In genomic region chr5:105639068-105639467, GRCh38 we compare ENCODE assay signal across 26 cellular contexts.
A peak's percentile ranks its signal among the peaks of the same experiment; 100 is the strongest.
DNase-seq lines count a peak whose midpoint lies in the region; ATAC-seq and TF ChIP-seq lines count a peak whose summit lies in the region.
"Had no signal": no experiment of that assay in that cellular context is flagged by ENCODE, and none has a peak within 500 bp of the region (broad histone marks: within the 10 kb centered on the region; RNA-seq: fewer than 3 reads in every experiment).

No MANE protein-coding gene starts in this region.

- intact Hi-C loops in colonic mucosa (cut with DNase I): no loop called here

- no peak overlapping the region for H3K27ac ChIP-seq in colonic mucosa
- H3K27ac ChIP-seq: C4-2B, neutrophil, prostate gland, stomach, tibial nerve, WERI-Rb-1 had no signal

- peaks cover 1% of the 10 kb centered on the region for H3K27me3 Mint-ChIP-seq in glutamatergic neuron (ENCODE audit: unreplicated experiment)
- H3K27me3 Mint-ChIP-seq: activated naive CD8-positive, alpha-beta T cell treated with anti-CD3 and anti-CD28 coated beads, Interleukin-2, amount 10 ng/mL, durations not matched to agents 7 days and 5 days had no signal

- H3K4me3 ChIP-seq in H7 (ENCODE audit: insufficient read depth, low read depth, low read length) (no peak overlapping the region), NT2/D1 (ENCODE audit: insufficient read length, low read depth) (no peak overlapping the region), colonic mucosa (no peak overlapping the region)
- H3K4me3 ChIP-seq: mucosa of descending colon, prostate gland, stomach, tibial nerve had no signal

- H3K27me3 ChIP-seq in H7 (ENCODE audit: control insufficient read depth, insufficient read depth, low read length) (no peaks in the 10 kb centered on the region), NT2/D1 (ENCODE audit: insufficient read depth, insufficient read length) (no peaks in the 10 kb centered on the region), colonic mucosa (no peaks in the 10 kb centered on the region)
- H3K27me3 ChIP-seq: neutrophil, stomach, tibial nerve had no signal

- DNase-seq in H7 (peak; percentile 36), NT2/D1 (ENCODE audit: low read depth, low spot score) (peak; percentile 8), glutamatergic neuron (peak; percentile 82), myocyte (ENCODE audit: low read depth) (peak; percentile 41), NCI-H510A (lab: John Stamatoyannopoulos, UW) (no peak), colonic mucosa (no peak)
- no peak for DNase-seq in activated naive CD4-positive, alpha-beta T cell (lab: John Stamatoyannopoulos, UW)
- DNase-seq: activated CD4-positive, alpha-beta T cell treated with anti-CD3 and anti-CD28 coated beads, Interleukin-2, amount 50 U/mL, for 48 hours; activated CD8-positive, alpha-beta memory T cell treated with anti-CD3 and anti-CD28 coated beads, Interleukin-2, amount 50 U/mL, for 4 hours; activated naive CD8-positive, alpha-beta T cell treated with anti-CD3 and anti-CD28 coated beads, Interleukin-2, amount 10 ng/mL, durations not matched to agents 7 days and 5 days; central memory CD4-positive, alpha-beta T cell; dermis blood vessel endothelial cell; HCEC 1CT; left ventricle myocardium superior; mucosa of descending colon; NCI-H1417 treated with DMSO at 0.1 percent for 48 hours; NCI-H446 treated with DMSO at 0.1 percent for 48 hours; RPMI8226; stomach; T-helper 9 cell; WERI-Rb-1 had no signal

- H3K9me3 ChIP-seq in NT2/D1 (ENCODE audit: insufficient read depth, low read length): no peaks in the 10 kb centered on the region
- H3K9me3 ChIP-seq in colonic mucosa: no peaks in the 10 kb centered on the region
- H3K9me3 ChIP-seq: mucosa of descending colon, neutrophil, prostate gland had no signal

- H3K36me3 Mint-ChIP-seq in glutamatergic neuron (ENCODE audit: unreplicated experiment): no peaks in the 10 kb centered on the region
- H3K36me3 Mint-ChIP-seq: activated naive CD8-positive, alpha-beta T cell treated with anti-CD3 and anti-CD28 coated beads, Interleukin-2, amount 10 ng/mL, durations not matched to agents 7 days and 5 days had no signal

- H3K36me3 ChIP-seq in H7 (replicated peaks; ENCODE audit: control insufficient read depth, insufficient read depth, low read length) (no peaks in the 10 kb centered on the region), NT2/D1 (ENCODE audit: insufficient read depth, insufficient read length, low read length) (no peaks in the 10 kb centered on the region), colonic mucosa (no peaks in the 10 kb centered on the region)
- H3K36me3 ChIP-seq: neutrophil, prostate gland, stomach, tibial nerve, WERI-Rb-1 had no signal

- TF ChIP-seq CTCF in glutamatergic neuron (IDR thresholded peaks at IDR 0.05; ENCODE audit: partially characterized antibody, unreplicated experiment): no peak
- no peak for TF ChIP-seq CTCF in colonic mucosa (IDR thresholded peaks at IDR 0.05)

- H3K27ac Mint-ChIP-seq in glutamatergic neuron (ENCODE audit: unreplicated experiment): no peak overlapping the region
- H3K27ac Mint-ChIP-seq: activated naive CD8-positive, alpha-beta T cell treated with anti-CD3 and anti-CD28 coated beads, Interleukin-2, amount 10 ng/mL, durations not matched to agents 7 days and 5 days had no signal

- no peaks in the 10 kb centered on the region for H3K4me1 ChIP-seq in NT2/D1 (ENCODE audit: insufficient read depth, insufficient read length)
- no peaks in the 10 kb centered on the region for H3K4me1 ChIP-seq in colonic mucosa
- H3K4me1 ChIP-seq: prostate gland, stomach, tibial nerve had no signal

- H3K4me3 Mint-ChIP-seq in glutamatergic neuron (ENCODE audit: unreplicated experiment): no peak overlapping the region
- H3K4me3 Mint-ChIP-seq: activated naive CD8-positive, alpha-beta T cell treated with anti-CD3 and anti-CD28 coated beads, Interleukin-2, amount 10 ng/mL, durations not matched to agents 7 days and 5 days had no signal

- no peak for ATAC-seq in HG03280 (IDR thresholded peaks at IDR 0.05; ENCODE audit: unreplicated experiment)
- ATAC-seq: left ventricle myocardium superior, mucosa of descending colon had no signal

- no peak overlapping the region for H3K9ac ChIP-seq in NT2/D1 (ENCODE audit: insufficient read length, low read depth)
- H3K9ac ChIP-seq in colonic mucosa (ENCODE audit: low read depth in 2 of 2, low read length in 2 of 2): no peak overlapping the region

- H3K9me3 Mint-ChIP-seq in glutamatergic neuron (ENCODE audit: unreplicated experiment): peaks cover 4% of the 10 kb centered on the region

- no peaks in the 10 kb centered on the region for H3K4me1 Mint-ChIP-seq in glutamatergic neuron (ENCODE audit: low read depth, unreplicated experiment)
- H3K4me1 Mint-ChIP-seq: activated naive CD8-positive, alpha-beta T cell treated with anti-CD3 and anti-CD28 coated beads, Interleukin-2, amount 10 ng/mL, durations not matched to agents 7 days and 5 days had no signal

Comparison
In these comparisons a context has a peak if more than half of its experiments do, and no peak if none do; other contexts are left out.
1. DNase-seq: peak in H7 (single experiment), NT2/D1 (single experiment), glutamatergic neuron (single experiment) and myocyte (single experiment); none in activated naive CD4-positive, alpha-beta T cell (0 of 4), NCI-H510A (single experiment) and colonic mucosa (single experiment).